Comparison of ENCODE assay signal across 17 cellular contexts in the genomic region with DNA sequence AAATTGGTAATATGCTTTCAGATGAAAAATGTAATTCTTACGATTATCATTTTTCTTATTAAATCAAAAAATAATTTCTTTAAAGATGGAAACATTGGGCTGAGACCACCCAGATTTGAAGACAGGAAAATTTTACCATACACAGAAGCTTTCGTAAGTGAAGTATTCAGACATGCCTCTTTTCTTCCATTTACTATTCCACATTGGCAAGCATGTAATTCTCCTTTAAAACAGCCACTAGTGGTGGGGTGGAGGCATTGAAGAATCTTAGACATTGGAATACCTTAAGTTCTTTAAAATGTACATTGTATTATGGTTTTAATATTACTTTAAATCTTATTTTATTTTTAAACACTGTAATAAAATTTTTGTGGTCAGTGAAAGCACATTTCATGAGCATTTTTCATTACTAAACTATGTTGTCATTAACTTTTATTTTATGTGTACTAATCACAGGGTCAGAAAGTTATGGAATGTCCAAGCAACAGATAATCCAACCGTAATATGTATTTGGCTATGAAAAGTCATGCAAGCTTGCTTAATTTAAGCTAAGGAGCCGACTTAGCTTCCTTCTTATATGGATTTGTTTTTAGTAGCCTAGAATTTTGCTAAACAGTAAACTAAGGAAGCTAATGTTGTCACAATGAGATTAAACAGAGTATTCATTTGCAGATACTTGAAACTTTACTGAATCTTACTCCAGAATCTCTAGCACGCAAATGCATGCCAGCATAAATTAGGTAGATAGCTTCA.
DNase-seq lines count a peak whose midpoint lies in the region; ATAC-seq and TF ChIP-seq lines count a peak whose summit lies in the region.
"Had no signal": no experiment of that assay in that cellular context is flagged by ENCODE, and none has a peak within 500 bp of the region (broad histone marks: within the 10 kb centered on the region; RNA-seq: fewer than 3 reads in every experiment).

No MANE protein-coding gene starts in this region.

- H3K27me3 ChIP-seq in HUES64 (ENCODE audit: insufficient read depth, low read length), result no peaks in the 10 kb centered on the region
- peaks cover 5% of the 10 kb centered on the region for H3K27me3 ChIP-seq in endodermal cell (ENCODE audit: control insufficient read depth, insufficient read depth, low read length, poor library complexity, severe bottlenecking)
- H3K27me3 ChIP-seq in right lobe of liver, result no peaks in the 10 kb centered on the region
- peaks cover 0 to 6% (median 0%) of the 10 kb centered on the region in 45 donors for H3K27me3 ChIP-seq in dorsolateral prefrontal cortex
- H3K27me3 ChIP-seq: BLaER1, esophagus muscularis mucosa, vagina had no signal

- DNase-seq in AG09319 (ENCODE audit: extremely low read depth, low read depth) (peak; percentile 78), endodermal cell (no peak), right lobe of liver (no peak), dorsolateral prefrontal cortex (no peak), DMS114 treated with DMSO at 0.1 percent for 48 hours (lab: John Stamatoyannopoulos, UW; ENCODE audit: unreplicated experiment) (no peak), H4 (ENCODE audit: low spot score) (no peak)
- DNase-seq in activated CD4-positive, alpha-beta T cell treated with anti-CD3 and anti-CD28 coated beads for 48 hours, result no peak
- DNase-seq: activated CD8-positive, alpha-beta memory T cell treated with anti-CD3 and anti-CD28 coated beads, Interleukin-2, amount 10 ng/mL, durations not matched to agents 7 days and 5 days; activated naive CD4-positive, alpha-beta T cell treated with anti-CD3 and anti-CD28 coated beads for 36 hours; cerebellar nuclear complex; immature natural killer cell; NK-92 treated with Interleukin-12 subunit alpha and Interleukin-12 subunit beta, amount 100 ng/mL, for 24 hours; stimulated activated CD4-positive, alpha-beta T cell treated with anti-CD3 and anti-CD28 coated beads, Interleukin-1b, Interleukin-23, amount 100 ng/mL, for 48 hours had no signal

- H3K9me3 ChIP-seq in HUES64 (ENCODE audit: insufficient read depth, low read depth, low read length), result no peaks in the 10 kb centered on the region
- H3K9me3 ChIP-seq in endodermal cell (ENCODE audit: control insufficient read depth, low read length), result no peaks in the 10 kb centered on the region
- no peaks in the 10 kb centered on the region for H3K9me3 ChIP-seq in right lobe of liver
- H3K9me3 ChIP-seq: BLaER1, esophagus muscularis mucosa, vagina had no signal

- no peaks in the 10 kb centered on the region for H3K27me3 Mint-ChIP-seq in endodermal cell (ENCODE audit: insufficient read depth)

- H3K36me3 Mint-ChIP-seq in endodermal cell (ENCODE audit: low read depth), result no peaks in the 10 kb centered on the region
- H3K36me3 Mint-ChIP-seq: activated CD8-positive, alpha-beta memory T cell treated with anti-CD3 and anti-CD28 coated beads, Interleukin-2, amount 10 ng/mL, durations not matched to agents 7 days and 5 days; immature natural killer cell had no signal

- peaks cover 27% of the 10 kb centered on the region for H3K4me1 Mint-ChIP-seq in endodermal cell
- H3K4me1 Mint-ChIP-seq: activated CD8-positive, alpha-beta memory T cell treated with anti-CD3 and anti-CD28 coated beads, Interleukin-2, amount 10 ng/mL, durations not matched to agents 7 days and 5 days; immature natural killer cell had no signal

- H3K27ac Mint-ChIP-seq in endodermal cell, result no peak overlapping the region
- H3K27ac Mint-ChIP-seq: activated CD8-positive, alpha-beta memory T cell treated with anti-CD3 and anti-CD28 coated beads, Interleukin-2, amount 10 ng/mL, durations not matched to agents 7 days and 5 days; activated naive CD4-positive, alpha-beta T cell treated with anti-CD3 and anti-CD28 coated beads for 36 hours; immature natural killer cell had no signal

- 57% methylated on average over 4 of the region's 5 CpGs for WGBS in HUES64
- WGBS in endodermal cell (ENCODE audit: insufficient coverage in 1 of 2, insufficient read length in 1 of 2), 2 experiments, result 72% methylated on average over 2 to 5 of the region's 5 CpGs
- WGBS in right lobe of liver (ENCODE audit: insufficient coverage, low coverage, low lambda C conversion rate, missing lambda C conversion rate), result 64% methylated on average over 5 of the region's 5 CpGs

- intact Hi-C loops in right lobe of liver (cut with DNase I), result no loop called here
- intact Hi-C loops in dorsolateral prefrontal cortex (cut with DNase I), result no loop called here

- H3K4me1 ChIP-seq in HUES64 (ENCODE audit: insufficient read depth, low read length) (peaks cover 38% of the 10 kb centered on the region), endodermal cell (ENCODE audit: control insufficient read depth, insufficient read depth, low read length) (no peaks in the 10 kb centered on the region), right lobe of liver (peaks cover 0 to 30% (median 12%) of the 10 kb centered on the region in 4 donors)
- H3K4me1 ChIP-seq: vagina had no signal

- TF ChIP-seq POLR2A in right lobe of liver (IDR thresholded peaks at IDR 0.05), result no peak

- H3K9me3 Mint-ChIP-seq in endodermal cell, result no peaks in the 10 kb centered on the region
- H3K9me3 Mint-ChIP-seq: activated naive CD4-positive, alpha-beta T cell treated with anti-CD3 and anti-CD28 coated beads for 36 hours; immature natural killer cell had no signal

- H3K9ac ChIP-seq in HUES64 (ENCODE audit: low read depth, low read length) (0 out of 2 replicates have a peak overlapping the region, but pooled peaks have one; percentile 7), endodermal cell (ENCODE audit: extremely low read depth, low read length, poor library complexity, severe bottlenecking) (no peak overlapping the region)
- H3K9ac ChIP-seq: BLaER1 had no signal

- H3K4me3 ChIP-seq in HUES64 (ENCODE audit: low read length) (peak overlapping the region; percentile 26; the same call in 1 of the 2 replicates), endodermal cell (ENCODE audit: low read length) (no peak overlapping the region), right lobe of liver (no peak overlapping the region), dorsolateral prefrontal cortex (no peak overlapping the region)
- H3K4me3 ChIP-seq: BLaER1, esophagus muscularis mucosa, vagina had no signal

- ATAC-seq in right lobe of liver, result no peak
- ATAC-seq: activated CD8-positive, alpha-beta memory T cell treated with anti-CD3 and anti-CD28 coated beads, Interleukin-2, amount 10 ng/mL, durations not matched to agents 7 days and 5 days had no signal

- TF ChIP-seq CTCF in AG09319 (IDR thresholded peaks at IDR 0.05; ENCODE audit: low read depth, low read length), result peak; percentile 24
- peak; percentile 68 for TF ChIP-seq CTCF in endodermal cell (conservative IDR thresholded peaks at IDR 0.05)
- TF ChIP-seq CTCF in right lobe of liver (IDR thresholded peaks at IDR 0.05), result no peak
- TF ChIP-seq CTCF in dorsolateral prefrontal cortex (IDR thresholded peaks at IDR 0.05 in 54 of 56, conservative IDR thresholded peaks at IDR 0.05 in 2 of 56; ENCODE audit: low read depth in 1 of 56, partially characterized antibody in 56 of 56), result peak in 2 of 56 donors; percentile 4 to 18

- H3K36me3 ChIP-seq in HUES64 (ENCODE audit: insufficient read depth, low read length) (no peaks in the 10 kb centered on the region), endodermal cell (ENCODE audit: control insufficient read depth, insufficient read depth, low read length) (no peaks in the 10 kb centered on the region), right lobe of liver (no peaks in the 10 kb centered on the region)
- H3K36me3 ChIP-seq: BLaER1, esophagus muscularis mucosa, vagina had no signal

- H3K27ac ChIP-seq in HUES64 (ENCODE audit: low read depth, low read length) (peak overlapping the region; percentile 78; the same call in 1 of the 2 replicates), endodermal cell (ENCODE audit: low read depth, low read length) (no peak overlapping the region), right lobe of liver (peak overlapping the region; percentile 23 to 66 (median 57)), dorsolateral prefrontal cortex (no peak overlapping the region)
- H3K27ac ChIP-seq: BLaER1, esophagus muscularis mucosa, vagina had no signal

- no peak overlapping the region for H3K4me3 Mint-ChIP-seq in endodermal cell
- H3K4me3 Mint-ChIP-seq: activated CD8-positive, alpha-beta memory T cell treated with anti-CD3 and anti-CD28 coated beads, Interleukin-2, amount 10 ng/mL, durations not matched to agents 7 days and 5 days; activated naive CD4-positive, alpha-beta T cell treated with anti-CD3 and anti-CD28 coated beads for 36 hours; immature natural killer cell had no signal

Comparison
In these comparisons a context has a peak if more than half of its experiments do, and no peak if none do; other contexts are left out.
1. CTCF ChIP-seq: peak in AG09319 (single experiment) and endodermal cell (single experiment); none in right lobe of liver (0 of 4).
2. H3K27ac ChIP-seq: peak in HUES64 (single experiment) and right lobe of liver (3 of 3); none in endodermal cell (single experiment) and dorsolateral prefrontal cortex (0 of 59).